Comparison of ENCODE assay signal across 32 cellular contexts in the genomic region with DNA sequence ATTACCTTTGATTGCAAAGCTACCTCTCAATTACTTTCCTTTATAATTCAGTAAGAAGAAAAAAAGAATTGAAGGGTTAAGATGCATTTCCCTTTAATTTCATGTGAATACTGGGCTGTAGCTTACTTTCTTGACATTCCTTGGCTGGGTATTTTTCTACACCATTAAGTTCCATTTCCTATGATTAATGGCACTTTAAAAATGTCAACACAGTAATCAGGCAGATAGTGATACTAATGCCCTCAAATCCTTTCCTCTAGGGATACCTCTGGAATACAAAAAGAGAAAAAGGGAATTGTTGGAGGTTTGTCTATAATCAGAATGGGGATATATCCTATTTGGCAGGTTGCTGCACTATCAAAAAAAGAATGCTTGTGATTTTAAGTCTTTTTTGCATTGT.
"Had no signal": no experiment of that assay in that cellular context is flagged by ENCODE, and none has a peak within 500 bp of the region (broad histone marks: within the 10 kb centered on the region; RNA-seq: fewer than 3 reads in every experiment).

No MANE protein-coding gene starts in this region.

- DNase-seq: activated CD4-positive, alpha-beta memory T cell treated with anti-CD3 and anti-CD28 coated beads, Interleukin-2, amount 10 ng/mL, durations not matched to agents 7 days and 5 days; activated CD4-positive, alpha-beta T cell treated with anti-CD3 and anti-CD28 coated beads for 1 hour; activated CD4-positive, alpha-beta T cell treated with anti-CD3 and anti-CD28 coated beads for 48 hours; activated CD4-positive, CD25-positive, alpha-beta regulatory T cell; activated CD8-positive, alpha-beta memory T cell treated with anti-CD3 and anti-CD28 coated beads for 24 hours; activated CD8-positive, alpha-beta memory T cell treated with anti-CD3 and anti-CD28 coated beads, Interleukin-2, amount 10 ng/mL, durations not matched to agents 7 days and 5 days; activated CD8-positive, alpha-beta memory T cell treated with anti-CD3 and anti-CD28 coated beads, Interleukin-2, amount 50 U/mL, for 48 hours; activated effector memory CD4-positive, alpha-beta T cell treated with Interleukin-2 at 50 U/mL for 16 hours; activated naive CD4-positive, alpha-beta T cell treated with anti-CD3 and anti-CD28 coated beads, Interleukin-2, amount 10 ng/mL, durations not matched to agents 7 days and 5 days; activated naive CD8-positive, alpha-beta T cell treated with anti-CD3 and anti-CD28 coated beads, Interleukin-2, amount 50 U/mL, for 24 hours; activated T-cell treated with anti-CD3 and anti-CD28 coated beads, Interleukin-2, amount 50 U/mL, for 48 hours; anterior cingulate cortex; brain microvascular endothelial cell; central memory CD4-positive, alpha-beta T cell; MM.1S; MV-4-11; NCI-H1092; NCI-H146; NCI-H187 treated with DMSO at 0.1 percent for 48 hours; NCI-H2081; NCI-H2171 treated with DMSO at 0.1 percent for 48 hours; NCI-H226; NCI-H524 treated with DMSO at 0.1 percent for 48 hours; NCI-H748 treated with DMSO at 0.1 percent for 48 hours; NK-92 treated with Interleukin-12 subunit alpha and Interleukin-12 subunit beta, amount 100 ng/mL, for 24 hours; PC-9; SIG-M5; T1000; WERI-Rb-1 had no signal

- H3K4me3 ChIP-seq: PC-9 had no signal

- H3K36me3 ChIP-seq: brain microvascular endothelial cell, WERI-Rb-1 had no signal

- H3K4me2 ChIP-seq: KMS-11, PC-9 had no signal

- H3K27me3 ChIP-seq: brain microvascular endothelial cell had no signal

- ATAC-seq: activated CD8-positive, alpha-beta memory T cell treated with anti-CD3 and anti-CD28 coated beads, Interleukin-2, amount 10 ng/mL, durations not matched to agents 7 days and 5 days; activated naive CD8-positive, alpha-beta T cell treated with anti-CD3 and anti-CD28 coated beads, Interleukin-2, amount 50 U/mL, for 24 hours; Right ventricle myocardium inferior had no signal

- H3K9ac ChIP-seq: KMS-11 had no signal

- H3K27ac ChIP-seq: brain microvascular endothelial cell, KMS-11, PC-9, RWPE1, WERI-Rb-1 had no signal

- H2AFZ ChIP-seq: PC-9 had no signal
